1 cellular context compared by ENCODE assay signal in the genomic region with DNA sequence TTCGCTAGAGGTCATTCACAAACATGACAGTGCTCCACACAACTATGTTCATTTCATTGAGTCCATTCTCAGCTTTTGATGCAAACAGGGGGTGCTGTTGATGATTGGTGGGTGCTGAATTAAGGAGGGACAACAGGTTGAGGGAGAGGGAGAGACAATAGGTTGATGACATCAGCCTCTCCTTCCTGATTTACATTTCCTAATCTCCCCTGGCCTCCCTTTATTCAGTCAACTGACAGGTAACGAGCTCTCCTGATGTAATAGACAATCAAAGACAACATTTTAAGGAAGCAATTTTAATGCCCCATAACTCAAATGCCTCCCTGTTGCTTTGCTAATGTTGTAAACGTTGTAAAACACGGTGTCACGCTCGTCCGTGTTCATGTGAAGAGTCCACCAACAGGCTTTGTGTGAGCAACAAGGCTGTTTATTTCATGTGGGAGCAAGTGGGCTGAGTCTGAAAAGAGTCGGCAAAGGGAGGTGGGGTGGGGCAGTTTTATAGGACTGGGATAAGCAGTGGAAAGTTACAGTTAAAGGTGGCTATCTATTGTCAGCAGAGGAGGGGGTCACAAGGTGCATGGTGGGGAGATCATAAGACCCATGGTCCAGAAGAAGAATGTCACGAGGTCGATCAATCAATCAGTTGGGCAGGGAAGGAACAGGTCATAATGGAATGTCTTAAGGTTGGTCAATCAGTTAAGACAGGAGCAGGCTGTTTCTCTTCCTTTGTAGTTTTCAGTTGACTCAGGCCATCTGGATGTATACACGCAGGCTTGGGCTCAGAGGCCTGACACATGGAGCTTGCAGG.
A peak's percentile ranks its signal among the peaks of the same experiment; 100 is the strongest.
TF ChIP-seq lines count a peak whose summit lies in the region.

No MANE protein-coding gene starts in this region.

TF ChIP-seq in K562, 482 proteins besides CTCF, POLR2A, EP300 and RAD21 (continued from another document and continues in another):
- TF ChIP-seq, protein P1, sequence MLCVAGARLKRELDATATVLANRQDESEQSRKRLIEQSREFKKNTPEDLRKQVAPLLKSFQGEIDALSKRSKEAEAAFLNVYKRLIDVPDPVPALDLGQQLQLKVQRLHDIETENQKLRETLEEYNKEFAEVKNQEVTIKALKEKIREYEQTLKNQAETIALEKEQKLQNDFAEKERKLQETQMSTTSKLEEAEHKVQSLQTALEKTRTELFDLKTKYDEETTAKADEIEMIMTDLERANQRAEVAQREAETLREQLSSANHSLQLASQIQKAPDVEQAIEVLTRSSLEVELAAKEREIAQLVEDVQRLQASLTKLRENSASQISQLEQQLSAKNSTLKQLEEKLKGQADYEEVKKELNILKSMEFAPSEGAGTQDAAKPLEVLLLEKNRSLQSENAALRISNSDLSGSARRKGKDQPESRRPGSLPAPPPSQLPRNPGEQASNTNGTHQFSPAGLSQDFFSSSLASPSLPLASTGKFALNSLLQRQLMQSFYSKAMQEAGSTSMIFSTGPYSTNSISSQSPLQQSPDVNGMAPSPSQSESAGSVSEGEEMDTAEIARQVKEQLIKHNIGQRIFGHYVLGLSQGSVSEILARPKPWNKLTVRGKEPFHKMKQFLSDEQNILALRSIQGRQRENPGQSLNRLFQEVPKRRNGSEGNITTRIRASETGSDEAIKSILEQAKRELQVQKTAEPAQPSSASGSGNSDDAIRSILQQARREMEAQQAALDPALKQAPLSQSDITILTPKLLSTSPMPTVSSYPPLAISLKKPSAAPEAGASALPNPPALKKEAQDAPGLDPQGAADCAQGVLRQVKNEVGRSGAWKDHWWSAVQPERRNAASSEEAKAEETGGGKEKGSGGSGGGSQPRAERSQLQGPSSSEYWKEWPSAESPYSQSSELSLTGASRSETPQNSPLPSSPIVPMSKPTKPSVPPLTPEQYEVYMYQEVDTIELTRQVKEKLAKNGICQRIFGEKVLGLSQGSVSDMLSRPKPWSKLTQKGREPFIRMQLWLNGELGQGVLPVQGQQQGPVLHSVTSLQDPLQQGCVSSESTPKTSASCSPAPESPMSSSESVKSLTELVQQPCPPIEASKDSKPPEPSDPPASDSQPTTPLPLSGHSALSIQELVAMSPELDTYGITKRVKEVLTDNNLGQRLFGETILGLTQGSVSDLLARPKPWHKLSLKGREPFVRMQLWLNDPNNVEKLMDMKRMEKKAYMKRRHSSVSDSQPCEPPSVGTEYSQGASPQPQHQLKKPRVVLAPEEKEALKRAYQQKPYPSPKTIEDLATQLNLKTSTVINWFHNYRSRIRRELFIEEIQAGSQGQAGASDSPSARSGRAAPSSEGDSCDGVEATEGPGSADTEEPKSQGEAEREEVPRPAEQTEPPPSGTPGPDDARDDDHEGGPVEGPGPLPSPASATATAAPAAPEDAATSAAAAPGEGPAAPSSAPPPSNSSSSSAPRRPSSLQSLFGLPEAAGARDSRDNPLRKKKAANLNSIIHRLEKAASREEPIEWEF (CRISPR knock-in tag; IDR thresholded peaks at IDR 0.05) = no peak
- TF ChIP-seq NKRF (IDR thresholded peaks at IDR 0.05; ENCODE audit: borderline replicate concordance) (no peak), HOXB6 (CRISPR knock-in tag; IDR thresholded peaks at IDR 0.05; ENCODE audit: borderline replicate concordance) (no peak), HEY1 (CRISPR knock-in tag; IDR thresholded peaks at IDR 0.05; ENCODE audit: borderline replicate concordance) (no peak), ZNF644 (tag; IDR thresholded peaks at IDR 0.05; ENCODE audit: low read depth) (0 out of 2 replicates have a peak, but pooled peaks have one; percentile 34), DEAF1 (CRISPR knock-in tag; IDR thresholded peaks at IDR 0.05) (no peak), SREBF2 (CRISPR knock-in tag; IDR thresholded peaks at IDR 0.05) (no peak), SUPT5H (IDR thresholded peaks at IDR 0.05) (no peak), GATAD2B (IDR thresholded peaks at IDR 0.05; ENCODE audit: borderline replicate concordance) (no peak), SAFB2 (IDR thresholded peaks at IDR 0.05; ENCODE audit: borderline replicate concordance, low read depth, low read length, severe bottlenecking) (no peak), ZBTB1 (CRISPR knock-in tag; IDR thresholded peaks at IDR 0.05; ENCODE audit: borderline replicate concordance, low read depth) (no peak), ZNF253 (CRISPR knock-in tag; conservative IDR thresholded peaks at IDR 0.05) (no peak), ZNF316 (IDR thresholded peaks at IDR 0.05) (no peak), ARID3B (CRISPR knock-in tag; IDR thresholded peaks at IDR 0.05; ENCODE audit: borderline replicate concordance) (no peak), POLR2AphosphoS5 (IDR thresholded peaks at IDR 0.05; ENCODE audit: control insufficient read depth, insufficient read depth, low read depth, low read length) (no peak), ATF1 (CRISPR knock-in tag; IDR thresholded peaks at IDR 0.05) (no peak), ATF1 (tag; IDR thresholded peaks at IDR 0.05) (peak; percentile 36), THRAP3 (IDR thresholded peaks at IDR 0.05; ENCODE audit: borderline replicate concordance) (no peak), HDAC1 (IDR thresholded peaks at IDR 0.05) (peak in 1 of 2 experiments; percentile 37; a peak in 1 of 4 replicates), ZNF184 (CRISPR knock-in tag; IDR thresholded peaks at IDR 0.05) (no peak), ZNF197 (CRISPR knock-in tag; IDR thresholded peaks at IDR 0.05; ENCODE audit: low read depth) (no peak), ARHGAP35 (IDR thresholded peaks at IDR 0.05; ENCODE audit: partially characterized antibody) (no peak), ZNF717 (CRISPR knock-in tag; IDR thresholded peaks at IDR 0.05) (no peak), HMG20A (CRISPR knock-in tag; conservative IDR thresholded peaks at IDR 0.05) (no peak), ZFP91 (CRISPR knock-in tag; IDR thresholded peaks at IDR 0.05) (no peak), ZNF280B (CRISPR knock-in tag; IDR thresholded peaks at IDR 0.05) (no peak)
- TF ChIP-seq, protein P2, sequence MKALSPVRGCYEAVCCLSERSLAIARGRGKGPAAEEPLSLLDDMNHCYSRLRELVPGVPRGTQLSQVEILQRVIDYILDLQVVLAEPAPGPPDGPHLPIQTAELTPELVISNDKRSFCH (CRISPR knock-in tag; IDR thresholded peaks at IDR 0.05) = no peak
- TF ChIP-seq, protein P2 (tag; IDR thresholded peaks at IDR 0.05) = 0 out of 2 replicates have a peak, but pooled peaks have one; percentile 44
- TF ChIP-seq, protein P3, sequence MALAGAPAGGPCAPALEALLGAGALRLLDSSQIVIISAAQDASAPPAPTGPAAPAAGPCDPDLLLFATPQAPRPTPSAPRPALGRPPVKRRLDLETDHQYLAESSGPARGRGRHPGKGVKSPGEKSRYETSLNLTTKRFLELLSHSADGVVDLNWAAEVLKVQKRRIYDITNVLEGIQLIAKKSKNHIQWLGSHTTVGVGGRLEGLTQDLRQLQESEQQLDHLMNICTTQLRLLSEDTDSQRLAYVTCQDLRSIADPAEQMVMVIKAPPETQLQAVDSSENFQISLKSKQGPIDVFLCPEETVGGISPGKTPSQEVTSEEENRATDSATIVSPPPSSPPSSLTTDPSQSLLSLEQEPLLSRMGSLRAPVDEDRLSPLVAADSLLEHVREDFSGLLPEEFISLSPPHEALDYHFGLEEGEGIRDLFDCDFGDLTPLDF (CRISPR knock-in tag; IDR thresholded peaks at IDR 0.05) = no peak
- TF ChIP-seq, protein P4, sequence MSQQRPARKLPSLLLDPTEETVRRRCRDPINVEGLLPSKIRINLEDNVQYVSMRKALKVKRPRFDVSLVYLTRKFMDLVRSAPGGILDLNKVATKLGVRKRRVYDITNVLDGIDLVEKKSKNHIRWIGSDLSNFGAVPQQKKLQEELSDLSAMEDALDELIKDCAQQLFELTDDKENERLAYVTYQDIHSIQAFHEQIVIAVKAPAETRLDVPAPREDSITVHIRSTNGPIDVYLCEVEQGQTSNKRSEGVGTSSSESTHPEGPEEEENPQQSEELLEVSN (IDR thresholded peaks at IDR 0.05; ENCODE audit: borderline replicate concordance in 1 of 2, extremely low read depth in 1 of 2, insufficient read depth in 1 of 2, insufficient read length in 1 of 2, low read depth in 1 of 2, low read length in 1 of 2, poor library complexity in 1 of 2, severe bottlenecking in 1 of 2) = no peak
- TF ChIP-seq, protein P5, sequence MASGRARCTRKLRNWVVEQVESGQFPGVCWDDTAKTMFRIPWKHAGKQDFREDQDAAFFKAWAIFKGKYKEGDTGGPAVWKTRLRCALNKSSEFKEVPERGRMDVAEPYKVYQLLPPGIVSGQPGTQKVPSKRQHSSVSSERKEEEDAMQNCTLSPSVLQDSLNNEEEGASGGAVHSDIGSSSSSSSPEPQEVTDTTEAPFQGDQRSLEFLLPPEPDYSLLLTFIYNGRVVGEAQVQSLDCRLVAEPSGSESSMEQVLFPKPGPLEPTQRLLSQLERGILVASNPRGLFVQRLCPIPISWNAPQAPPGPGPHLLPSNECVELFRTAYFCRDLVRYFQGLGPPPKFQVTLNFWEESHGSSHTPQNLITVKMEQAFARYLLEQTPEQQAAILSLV (tag; IDR thresholded peaks at IDR 0.05) = no peak
